1 cellular context compared by ENCODE assay signal in genomic region chr12:117685115-117685926, GRCh38.
A peak's percentile ranks its signal among the peaks of the same experiment; 100 is the strongest.
TF ChIP-seq lines count a peak whose summit lies in the region.

No MANE protein-coding gene starts in this region.

TF ChIP-seq in H1, 55 proteins besides CTCF, POLR2A, EP300 and RAD21:
- TF ChIP-seq ASH2L (IDR thresholded peaks at IDR 0.05; ENCODE audit: low read length) (no peak), NANOG (IDR thresholded peaks at IDR 0.05; ENCODE audit: insufficient read depth, low read depth, low read length, poor library complexity, severe bottlenecking) (no peak), MAX (IDR thresholded peaks at IDR 0.05) (peak; percentile 70), EZH2 (IDR thresholded peaks at IDR 0.05; ENCODE audit: low read depth, low read length, severe bottlenecking) (no peak), USF2 (IDR thresholded peaks at IDR 0.05; ENCODE audit: low read length) (peak; percentile 92), RFX5 (IDR thresholded peaks at IDR 0.05; ENCODE audit: borderline replicate concordance, low read depth, low read length) (no peak), CHD1 (IDR thresholded peaks at IDR 0.05; ENCODE audit: low read depth, low read length) (no peak), TCF12 (IDR thresholded peaks at IDR 0.05; ENCODE audit: low read depth, low read length) (no peak), ATF3 (IDR thresholded peaks at IDR 0.05; ENCODE audit: insufficient read depth, low read depth, low read length) (peak; percentile 71; the same call in 1 of the 2 replicates), SIN3A (conservative IDR thresholded peaks at IDR 0.05 in 1 of 2, IDR thresholded peaks at IDR 0.05 in 1 of 2; ENCODE audit: low read depth in 1 of 2, low read length in 2 of 2) (peak in 1 of 2 experiments; percentile 87; a peak in 2 of 4 replicates), CREB1 (IDR thresholded peaks at IDR 0.05) (peak; percentile 15; the same call in 1 of the 2 replicates), JUN (IDR thresholded peaks at IDR 0.05; ENCODE audit: low read depth, low read length) (no peak), SUZ12 (IDR thresholded peaks at IDR 0.05; ENCODE audit: low read length) (no peak), SP2 (IDR thresholded peaks at IDR 0.05; ENCODE audit: low read length) (no peak), CHD2 (IDR thresholded peaks at IDR 0.05; ENCODE audit: low read length) (0 out of 2 replicates have a peak, but pooled peaks have one; percentile 47)
